In genomic region chr16:2160915-2161551, GRCh38 we compare ENCODE assay signal across 11 cellular contexts. TPM values are rescaled to one million over a fixed set of nuclear protein-coding genes. Genes with fewer than 3 reads are reported as not detected.
A peak's percentile ranks its signal among the peaks of the same experiment; 100 is the strongest.
DNase-seq lines count a peak whose midpoint lies in the region; ATAC-seq, FAIRE-seq and TF ChIP-seq lines count a peak whose summit lies in the region.
"Had no signal": no experiment of that assay in that cellular context is flagged by ENCODE, and none has a peak within 500 bp of the region (broad histone marks: within the 10 kb centered on the region; RNA-seq: fewer than 3 reads in every experiment).

No MANE protein-coding gene starts in this region.

- TF ChIP-seq POLR2A in breast epithelium (IDR thresholded peaks at IDR 0.05): no peak

- H3K4me3 ChIP-seq in breast epithelium: peak overlapping the region in 2 of 3 donors; percentile 38 to 49
- H3K4me3 ChIP-seq in keratinocyte (ENCODE audit: control insufficient read depth in 2 of 3, extremely low read depth in 1 of 3, insufficient read depth in 2 of 3, low read depth in 1 of 3, low read length in 3 of 3): no peak overlapping the region

- no peak for TF ChIP-seq CTCF in GM13977 (IDR thresholded peaks at IDR 0.05; ENCODE audit: extremely low read depth, insufficient read depth, missing control alignments)
- TF ChIP-seq CTCF in breast epithelium (IDR thresholded peaks at IDR 0.05): no peak
- TF ChIP-seq CTCF in keratinocyte (optimal IDR thresholded peaks at IDR 0.05 in 1 of 3, IDR thresholded peaks at IDR 0.05 in 1 of 3, conservative IDR thresholded peaks at IDR 0.05 in 1 of 3; ENCODE audit: extremely low read depth in 1 of 3, insufficient read depth in 2 of 3, low read length in 3 of 3): no peak

- ATAC-seq in stimulated activated memory B cell treated with anti-CD40 and anti-IgM and Interleukin-4, amounts not matched to agents 10 μg/mL and 1 μg/mL and 100 μg/mL, for 72 hours: peak; percentile 54

- H3K9me3 Mint-ChIP-seq in stimulated activated memory B cell treated with anti-CD40 and anti-IgM and Interleukin-4, amounts not matched to agents 10 μg/mL and 1 μg/mL and 100 μg/mL, for 72 hours: no peaks in the 10 kb centered on the region
- H3K9me3 Mint-ChIP-seq: activated naive CD4-positive, alpha-beta T cell treated with anti-CD3 and anti-CD28 coated beads, Interleukin-2, amount 50 U/mL, for 72 hours; neural crest cell had no signal

- H3K9ac ChIP-seq in keratinocyte (ENCODE audit: control insufficient read depth, extremely low read depth, insufficient read depth, low read length): peak overlapping the region; percentile 50

- H3K36me3 ChIP-seq in breast epithelium (no peaks in the 10 kb centered on the region), keratinocyte (ENCODE audit: control insufficient read depth in 2 of 2, extremely low read depth in 1 of 2, insufficient read depth in 2 of 2, low read length in 2 of 2) (peaks cover 5 to 9% of the 10 kb centered on the region in 2 experiments)

- in situ Hi-C loops in GM13977 (cut with MboI; ENCODE audit: low pct_unique_long_range_greater_than_20kb, low sequenced_read_pairs, unreplicated experiment): no loop called here

- peak overlapping the region; percentile 82 for H3K27ac Mint-ChIP-seq in stimulated activated memory B cell treated with anti-CD40 and anti-IgM and Interleukin-4, amounts not matched to agents 10 μg/mL and 1 μg/mL and 100 μg/mL, for 72 hours
- H3K27ac Mint-ChIP-seq: activated naive CD4-positive, alpha-beta T cell treated with anti-CD3 and anti-CD28 coated beads, Interleukin-2, amount 50 U/mL, for 72 hours had no signal

- H3K4me1 ChIP-seq in breast epithelium (peaks cover 37 to 53% of the 10 kb centered on the region in 2 donors), keratinocyte (ENCODE audit: control insufficient read depth, extremely low read depth, insufficient read depth, low read length) (peaks cover 65% of the 10 kb centered on the region)

- FAIRE-seq in keratinocyte (lab: Jason Lieb, UNC): no peak

- H2AFZ ChIP-seq in keratinocyte (ENCODE audit: control insufficient read depth, low read length): no peak overlapping the region

- H3K27me3 Mint-ChIP-seq in stimulated activated memory B cell treated with anti-CD40 and anti-IgM and Interleukin-4, amounts not matched to agents 10 μg/mL and 1 μg/mL and 100 μg/mL, for 72 hours: no peaks in the 10 kb centered on the region

- no peaks in the 10 kb centered on the region for H3K27me3 ChIP-seq in breast epithelium
- H3K27me3 ChIP-seq in keratinocyte (ENCODE audit: control insufficient read depth, extremely low read depth, insufficient read depth, low read length): no peaks in the 10 kb centered on the region

- peak overlapping the region; percentile 92 to 97 for H3K27ac ChIP-seq in breast epithelium
- peak overlapping the region; percentile 51 for H3K27ac ChIP-seq in keratinocyte (ENCODE audit: control insufficient read depth, insufficient read depth, low read length)
- H3K27ac ChIP-seq: VCaP had no signal

- H3K4me3 Mint-ChIP-seq in stimulated activated memory B cell treated with anti-CD40 and anti-IgM and Interleukin-4, amounts not matched to agents 10 μg/mL and 1 μg/mL and 100 μg/mL, for 72 hours: peak overlapping the region; percentile 70
- H3K4me3 Mint-ChIP-seq: neural crest cell had no signal

- DNase-seq in GM13977 (ENCODE audit: low spot score) (peak; percentile 75), breast epithelium (ENCODE audit: low spot score in 2 of 2) (no peak), keratinocyte (ENCODE audit: low read depth, low spot score) (no peak), T-helper 1 cell (no peak), NCI-H2196 (lab: John Stamatoyannopoulos, UW; ENCODE audit: unreplicated experiment) (no peak), NCI-H146 (lab: John Stamatoyannopoulos, UW) (no peak), KG1 (lab: John Stamatoyannopoulos, UW) (no peak)

- H3K4me1 Mint-ChIP-seq in stimulated activated memory B cell treated with anti-CD40 and anti-IgM and Interleukin-4, amounts not matched to agents 10 μg/mL and 1 μg/mL and 100 μg/mL, for 72 hours: peaks cover 58% of the 10 kb centered on the region

- H3K79me2 ChIP-seq in keratinocyte (ENCODE audit: control insufficient read depth, insufficient read depth, low read length): peaks cover 70% of the 10 kb centered on the region

- intact Hi-C loops in breast epithelium (cut with DNase I; ENCODE audit: low total_unique reads): no loop called here

- H3K36me3 Mint-ChIP-seq in stimulated activated memory B cell treated with anti-CD40 and anti-IgM and Interleukin-4, amounts not matched to agents 10 μg/mL and 1 μg/mL and 100 μg/mL, for 72 hours: peaks cover 3% of the 10 kb centered on the region

- H4K20me1 ChIP-seq in keratinocyte (ENCODE audit: control insufficient read depth, extremely low read depth, insufficient read depth, low read length): peaks cover 38% of the 10 kb centered on the region

- H3K9me1 ChIP-seq in keratinocyte (ENCODE audit: control insufficient read depth, extremely low read depth, insufficient read depth, low read length): peaks cover 6% of the 10 kb centered on the region

- dilution Hi-C loops in keratinocyte (cut with MboI; ENCODE audit: extremely low pct_ligation_motif_present, low sequenced_read_pairs): no loop called here

- H3K9me3 ChIP-seq in breast epithelium (no peaks in the 10 kb centered on the region), keratinocyte (ENCODE audit: control insufficient read depth, low read depth, low read length) (no peaks in the 10 kb centered on the region)

- H3K4me2 ChIP-seq in keratinocyte (ENCODE audit: control insufficient read depth, extremely low read depth, insufficient read depth, low read depth, low read length): peak overlapping the region; percentile 55

RNA-seq across cellular contexts. Expression of gene TRAF7, which starts 5.5 kb away (rescaled TPM):
- total RNA-seq in breast epithelium: 10 to 100 TPM; 28.4 to 35.4 (median 32.5) TPM
- 38.4 to 52.1 TPM (median 45.9 TPM) in 3 replicates for polyA plus RNA-seq in keratinocyte
- 28.3 TPM for polyA plus RNA-seq in keratinocyte (2011; ENCODE audit: low read depth)
- 37.3 and 68.2 TPM in 2 replicates for polyA plus RNA-seq in keratinocyte (2011; cell fraction: cytosol; rRNA removed)
- polyA plus RNA-seq in keratinocyte (2011; cell fraction: nucleus; rRNA removed): 51.7 and 65.5 TPM in 2 replicates
- 41.9 and 72.5 TPM in 2 replicates for polyA plus RNA-seq in keratinocyte (2012; ENCODE audit: low replicate concordance)
- 54.2 to 122 TPM (median 60.8 TPM) in 3 replicates for polyA minus RNA-seq in keratinocyte
- 96.1 TPM for polyA minus RNA-seq in keratinocyte (2011; cell fraction: cytosol; rRNA and poly(A)+ RNA removed)
- 35.2 and 37.6 TPM in 2 replicates for polyA minus RNA-seq in keratinocyte (2011; cell fraction: nucleus; rRNA and poly(A)+ RNA removed)

RNA-seq across cellular contexts. Expression of gene RAB26, which starts 12.6 kb away (rescaled TPM):
- total RNA-seq in breast epithelium: 1 to 10 TPM in 2 of 3 donors, not detected in 1; 3.5 to 3.9 TPM
- polyA plus RNA-seq in keratinocyte: 0.44 to 0.91 TPM (median 0.58 TPM) in 3 replicates
- polyA plus RNA-seq in keratinocyte (2011; ENCODE audit: low read depth): not detected
- 0.21 and 0.70 TPM in 2 replicates for polyA plus RNA-seq in keratinocyte (2011; cell fraction: cytosol; rRNA removed)
- 1.0 and 2.2 TPM in 2 replicates for polyA plus RNA-seq in keratinocyte (2011; cell fraction: nucleus; rRNA removed)
- polyA plus RNA-seq in keratinocyte (2012; ENCODE audit: low replicate concordance): 0.83 and 1.5 TPM in 2 replicates
- polyA minus RNA-seq in keratinocyte: 0.23 to 0.77 TPM in 2 of 3 replicates, not detected in the other
- not detected for polyA minus RNA-seq in keratinocyte (2011; cell fraction: cytosol; rRNA and poly(A)+ RNA removed)
- 0.74 and 1.2 TPM in 2 replicates for polyA minus RNA-seq in keratinocyte (2011; cell fraction: nucleus; rRNA and poly(A)+ RNA removed)

RNA-seq across cellular contexts. Expression of gene PKD1, which starts 25.3 kb away (rescaled TPM):
- 100 to 1,000 TPM in 2 of 3 donors, 10 to 100 TPM in 1; 74.2 to 110 (median 107) TPM for total RNA-seq in breast epithelium
- 10.6 to 22.9 TPM (median 16.4 TPM) in 3 replicates for polyA plus RNA-seq in keratinocyte
- 11.0 TPM for polyA plus RNA-seq in keratinocyte (2011; ENCODE audit: low read depth)
- polyA plus RNA-seq in keratinocyte (2011; cell fraction: cytosol; rRNA removed): 3.8 and 11.5 TPM in 2 replicates
- polyA plus RNA-seq in keratinocyte (2011; cell fraction: nucleus; rRNA removed): 104 and 139 TPM in 2 replicates
- 19.6 and 30.4 TPM in 2 replicates for polyA plus RNA-seq in keratinocyte (2012; ENCODE audit: low replicate concordance)
- polyA minus RNA-seq in keratinocyte: 39.6 to 62.5 TPM (median 40.9 TPM) in 3 replicates
- polyA minus RNA-seq in keratinocyte (2011; cell fraction: cytosol; rRNA and poly(A)+ RNA removed): 57.4 TPM
- 139 and 161 TPM in 2 replicates for polyA minus RNA-seq in keratinocyte (2011; cell fraction: nucleus; rRNA and poly(A)+ RNA removed)

RNA-seq across cellular contexts. Expression of gene CASKIN1, which starts 35.4 kb away (rescaled TPM):
- under 1 TPM in 2 of 3 donors, not detected in 1; 0.33 to 0.44 TPM for total RNA-seq in breast epithelium
- 0.01 to 0.45 TPM (median 0.04 TPM) in 3 replicates for polyA plus RNA-seq in keratinocyte
- 0.07 TPM for polyA plus RNA-seq in keratinocyte (2011; ENCODE audit: low read depth)
- 0.01 and 0.12 TPM in 2 replicates for polyA plus RNA-seq in keratinocyte (2011; cell fraction: cytosol; rRNA removed)
- polyA plus RNA-seq in keratinocyte (2011; cell fraction: nucleus; rRNA removed): 0.08 and 0.27 TPM in 2 replicates
- 0.02 and 0.78 TPM in 2 replicates for polyA plus RNA-seq in keratinocyte (2012; ENCODE audit: low replicate concordance)
- 0.03 to 0.07 TPM in 2 of 3 replicates, not detected in the other for polyA minus RNA-seq in keratinocyte
- not detected for polyA minus RNA-seq in keratinocyte (2011; cell fraction: cytosol; rRNA and poly(A)+ RNA removed)
- polyA minus RNA-seq in keratinocyte (2011; cell fraction: nucleus; rRNA and poly(A)+ RNA removed): 0.11 TPM in 1 of 2 replicates, not detected in the other

RNA-seq across cellular contexts. Expression of gene MLST8, which starts 44.2 kb away (rescaled TPM):
- total RNA-seq in breast epithelium: 10 to 100 TPM; 42.7 to 48.1 (median 46.5) TPM
- polyA plus RNA-seq in keratinocyte: 35.7 to 68.9 TPM (median 54.7 TPM) in 3 replicates
- polyA plus RNA-seq in keratinocyte (2011; ENCODE audit: low read depth): 66.9 TPM
- polyA plus RNA-seq in keratinocyte (2011; cell fraction: cytosol; rRNA removed): 43.6 and 90.2 TPM in 2 replicates
- polyA plus RNA-seq in keratinocyte (2011; cell fraction: nucleus; rRNA removed): 36.0 and 46.8 TPM in 2 replicates
- 29.2 and 45.0 TPM in 2 replicates for polyA plus RNA-seq in keratinocyte (2012; ENCODE audit: low replicate concordance)
- 36.3 to 85.2 TPM (median 44.4 TPM) in 3 replicates for polyA minus RNA-seq in keratinocyte
- 59.9 TPM for polyA minus RNA-seq in keratinocyte (2011; cell fraction: cytosol; rRNA and poly(A)+ RNA removed)
- 15.7 and 17.8 TPM in 2 replicates for polyA minus RNA-seq in keratinocyte (2011; cell fraction: nucleus; rRNA and poly(A)+ RNA removed)

Comparison
In these comparisons a context has a peak if more than half of its experiments do, and no peak if none do; other contexts are left out.
1. H3K4me3 ChIP-seq: peak in breast epithelium (2 of 3); none in keratinocyte (0 of 3).